Comparison of ENCODE assay signal across 35 cellular contexts in the genomic region with DNA sequence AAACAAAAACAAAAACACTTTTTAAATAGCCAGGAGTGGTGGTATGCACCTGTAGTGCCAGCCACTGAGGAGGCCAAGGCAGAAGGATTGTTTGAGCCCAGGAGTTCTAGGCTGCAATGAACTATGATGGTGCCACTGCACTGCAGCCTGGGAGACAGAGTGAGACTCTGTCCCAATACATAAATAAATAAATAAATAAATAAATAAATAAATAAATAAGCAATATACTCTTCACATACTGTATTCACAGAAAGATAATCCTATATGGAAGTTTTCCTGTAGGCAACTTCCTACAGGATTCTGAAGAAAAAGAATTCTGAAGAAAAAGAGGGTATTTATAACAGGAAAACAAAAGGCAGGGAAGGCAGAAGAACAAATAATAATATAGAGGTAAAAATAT.
"Had no signal": no experiment of that assay in that cellular context is flagged by ENCODE, and none has a peak within 500 bp of the region (broad histone marks: within the 10 kb centered on the region; RNA-seq: fewer than 3 reads in every experiment).

No MANE protein-coding gene starts in this region.

- H3K9me3 ChIP-seq: MG63 had no signal

- H3K4me3 ChIP-seq: MG63 had no signal

- H3K27ac ChIP-seq: KMS-11 had no signal

- DNase-seq: Karpas-422, Kasumi-1, MG63, MM.1S, MV-4-11, NCI-H1048, NCI-H1092, NCI-H1092 treated with DMSO at 0.1 percent for 48 hours, NCI-H1105, NCI-H1105 treated with DMSO at 0.1 percent for 48 hours, NCI-H1417, NCI-H1417 treated with DMSO at 0.1 percent for 48 hours, NCI-H1436, NCI-H1436 treated with DMSO at 0.1 percent for 48 hours, NCI-H146, NCI-H1694, NCI-H1694 treated with DMSO at 0.1 percent for 48 hours, NCI-H187, NCI-H187 treated with DMSO at 0.1 percent for 48 hours, NCI-H1930, NCI-H2029, NCI-H2029 treated with DMSO at 0.1 percent for 48 hours, NCI-H2081, NCI-H2081 treated with DMSO at 0.1 percent for 48 hours, NCI-H2107, NCI-H2171, NCI-H2171 treated with DMSO at 0.1 percent for 48 hours, NCI-H2227 treated with DMSO at 0.1 percent for 48 hours, NCI-H226, NCI-H345, NCI-H446, NCI-H446 treated with DMSO at 0.1 percent for 48 hours, NCI-H510A, NCI-H510A treated with DMSO at 0.1 percent for 48 hours had no signal

- H3K4me2 ChIP-seq: KMS-11 had no signal

- H3K36me3 ChIP-seq: MG63 had no signal
